In the genomic region with DNA sequence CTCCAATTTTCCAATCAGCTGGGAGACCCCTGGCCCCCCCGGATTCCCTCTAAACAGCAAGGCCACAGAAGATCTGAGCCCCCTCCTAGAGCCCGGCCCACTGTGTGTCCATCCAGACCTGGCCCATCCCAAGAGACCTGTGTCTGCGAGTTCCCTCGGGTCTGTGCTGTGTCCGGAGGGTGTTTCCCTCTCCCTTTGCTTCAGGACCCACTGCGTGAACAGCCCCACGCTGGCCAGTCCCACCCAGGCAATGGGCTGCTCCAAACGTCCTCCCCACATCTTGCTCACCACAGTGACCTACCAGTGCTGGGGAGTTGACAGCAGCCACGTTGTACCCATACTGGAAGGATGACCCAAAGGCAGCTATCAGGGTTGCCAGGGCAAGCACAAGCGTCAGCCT, we compare ENCODE assay signal across 26 cellular contexts. TPM values are rescaled to one million over a fixed set of nuclear protein-coding genes. Genes with fewer than 3 reads are reported as not detected.
DNase-seq lines count a peak whose midpoint lies in the region; ATAC-seq and TF ChIP-seq lines count a peak whose summit lies in the region.
"Had no signal": no experiment of that assay in that cellular context is flagged by ENCODE, and none has a peak within 500 bp of the region (broad histone marks: within the 10 kb centered on the region; RNA-seq: fewer than 3 reads in every experiment).

No MANE protein-coding gene starts in this region.

- no peaks in the 10 kb centered on the region for H3K27me3 ChIP-seq in upper lobe of right lung
- H3K27me3 ChIP-seq: BLaER1 treated with 17β-estradiol and CSF1 and Interleukin-3, amounts not matched to agents 10 nM and 100 nM; SJCRH30 had no signal

- H3K36me3 ChIP-seq in upper lobe of right lung = no peaks in the 10 kb centered on the region
- H3K36me3 ChIP-seq: SJCRH30 had no signal

- no peak overlapping the region for H3K4me3 ChIP-seq in upper lobe of right lung
- H3K4me3 ChIP-seq: BLaER1 treated with 17β-estradiol and CSF1 and Interleukin-3, amounts not matched to agents 10 nM and 100 nM; GM12878; SJCRH30 had no signal

- no peak for TF ChIP-seq CTCF in upper lobe of right lung (IDR thresholded peaks at IDR 0.05)

- H3K9me3 ChIP-seq in upper lobe of right lung = no peaks in the 10 kb centered on the region
- H3K9me3 ChIP-seq: BLaER1 treated with 17β-estradiol and CSF1 and Interleukin-3, amounts not matched to agents 10 nM and 100 nM; SJCRH30 had no signal

- CTCF ChIA-PET in activated CD4-positive, alpha-beta T cell treated with anti-CD3 and anti-CD28 coated beads, Interleukin-2, amount 10 ng/mL, durations not matched to agents 7 days and 5 days (lab: Charles Lee) = no interaction called here
- CTCF ChIA-PET in activated CD4-positive, alpha-beta memory T cell treated with anti-CD3 and anti-CD28 coated beads for 36 hours (lab: Charles Lee) = no interaction called here

- intact Hi-C loops in dendritic cell treated with granulocyte-macrophage colony-stimulating factor and Interleukin-4, amounts not matched to agents 40 ng/mL and 50 ng/mL, for 4 days (cut with micrococcal nuclease) = no loop called here
- intact Hi-C loops in posterior vena cava (cut with DNase I) (no loop called here), upper lobe of right lung (cut with DNase I) (no loop called here)
- intact Hi-C loops in activated CD4-positive, alpha-beta memory T cell treated with anti-CD3 and anti-CD28 coated beads for 36 hours (cut with micrococcal nuclease) = no loop called here

- no peaks in the 10 kb centered on the region for H3K4me1 ChIP-seq in upper lobe of right lung
- H3K4me1 ChIP-seq: SJCRH30 had no signal

- no peak overlapping the region for H3K27ac ChIP-seq in upper lobe of right lung
- H3K27ac ChIP-seq: SJCRH30 had no signal

- H3K4me1 Mint-ChIP-seq in stimulated activated naive CD8-positive, alpha-beta T cell treated with anti-CD3 and anti-CD28 coated beads, Interleukin-15, amount 100 ng/mL, for 72 hours = no peaks in the 10 kb centered on the region
- peaks cover 16% of the 10 kb centered on the region for H3K4me1 Mint-ChIP-seq in dendritic cell treated with granulocyte-macrophage colony-stimulating factor and Interleukin-4, amounts not matched to agents 40 ng/mL and 50 ng/mL, for 4 days (ENCODE audit: low read depth)
- H3K4me1 Mint-ChIP-seq in activated CD4-positive, alpha-beta T cell treated with anti-CD3 and anti-CD28 coated beads, Interleukin-2, amount 10 ng/mL, durations not matched to agents 7 days and 5 days = no peaks in the 10 kb centered on the region
- no peaks in the 10 kb centered on the region for H3K4me1 Mint-ChIP-seq in activated CD4-positive, alpha-beta memory T cell treated with anti-CD3 and anti-CD28 coated beads for 36 hours (ENCODE audit: low read depth)

- H3K27me3 Mint-ChIP-seq in stimulated activated naive CD8-positive, alpha-beta T cell treated with anti-CD3 and anti-CD28 coated beads, Interleukin-15, amount 100 ng/mL, for 72 hours = no peaks in the 10 kb centered on the region
- peaks cover 2% of the 10 kb centered on the region for H3K27me3 Mint-ChIP-seq in dendritic cell treated with granulocyte-macrophage colony-stimulating factor and Interleukin-4, amounts not matched to agents 40 ng/mL and 50 ng/mL, for 4 days
- H3K27me3 Mint-ChIP-seq in activated CD4-positive, alpha-beta T cell treated with anti-CD3 and anti-CD28 coated beads, Interleukin-2, amount 10 ng/mL, durations not matched to agents 7 days and 5 days = peaks cover 7% of the 10 kb centered on the region
- H3K27me3 Mint-ChIP-seq in activated CD4-positive, alpha-beta memory T cell treated with anti-CD3 and anti-CD28 coated beads for 36 hours = no peaks in the 10 kb centered on the region
- H3K27me3 Mint-ChIP-seq: CD4-positive, alpha-beta T cell had no signal

- no peak for DNase-seq in stimulated activated naive CD8-positive, alpha-beta T cell treated with anti-CD3 and anti-CD28 coated beads, Interleukin-15, amount 100 ng/mL, for 72 hours
- no peak for DNase-seq in stimulated activated naive CD8-positive, alpha-beta T cell treated with anti-CD3 and anti-CD28 coated beads, Interleukin-15, Interleukin-2, amounts not matched to agents 100 U/mL and 50 U/mL, for 24 hours
- DNase-seq in posterior vena cava (ENCODE audit: low spot score) = peak; percentile 67
- DNase-seq in upper lobe of right lung = peak; percentile 46
- no peak for DNase-seq in activated CD4-positive, alpha-beta T cell treated with anti-CD3 and anti-CD28 coated beads, Interleukin-2, amount 10 ng/mL, durations not matched to agents 7 days and 5 days
- DNase-seq in activated CD4-positive, alpha-beta memory T cell treated with anti-CD3 and anti-CD28 coated beads for 36 hours = no peak
- DNase-seq in cerebellum (ENCODE audit: low spot score) = no peak
- DNase-seq: CD4-positive, alpha-beta T cell; H9; KBM-7; NCI-H1105 treated with DMSO at 0.1 percent for 48 hours; NCI-H2029; NCI-H446; NCI-H524 treated with DMSO at 0.1 percent for 48 hours; NCI-H774; PC-3 had no signal

- POLR2A ChIA-PET in activated CD4-positive, alpha-beta T cell treated with anti-CD3 and anti-CD28 coated beads, Interleukin-2, amount 10 ng/mL, durations not matched to agents 7 days and 5 days (lab: Charles Lee) = no interaction called here
- POLR2A ChIA-PET in activated CD4-positive, alpha-beta memory T cell treated with anti-CD3 and anti-CD28 coated beads for 36 hours (lab: Charles Lee) = no interaction called here

- H3K36me3 Mint-ChIP-seq in dendritic cell treated with granulocyte-macrophage colony-stimulating factor and Interleukin-4, amounts not matched to agents 40 ng/mL and 50 ng/mL, for 4 days (ENCODE audit: low read depth) = no peaks in the 10 kb centered on the region
- H3K36me3 Mint-ChIP-seq in activated CD4-positive, alpha-beta T cell treated with anti-CD3 and anti-CD28 coated beads, Interleukin-2, amount 10 ng/mL, durations not matched to agents 7 days and 5 days (ENCODE audit: low read depth) = no peaks in the 10 kb centered on the region
- no peaks in the 10 kb centered on the region for H3K36me3 Mint-ChIP-seq in activated CD4-positive, alpha-beta memory T cell treated with anti-CD3 and anti-CD28 coated beads for 36 hours

- peak; percentile 12 for ATAC-seq in stimulated activated naive CD8-positive, alpha-beta T cell treated with anti-CD3 and anti-CD28 coated beads, Interleukin-15, amount 100 ng/mL, for 72 hours
- no peak for ATAC-seq in stimulated activated naive CD8-positive, alpha-beta T cell treated with anti-CD3 and anti-CD28 coated beads, Interleukin-15, Interleukin-2, amounts not matched to agents 100 U/mL and 50 U/mL, for 24 hours
- ATAC-seq in upper lobe of right lung = peak; percentile 28
- ATAC-seq: GM12878, PC-3, Right ventricle myocardium inferior had no signal

- no peak overlapping the region for H3K27ac Mint-ChIP-seq in stimulated activated naive CD8-positive, alpha-beta T cell treated with anti-CD3 and anti-CD28 coated beads, Interleukin-15, amount 100 ng/mL, for 72 hours
- peak overlapping the region; percentile 13 for H3K27ac Mint-ChIP-seq in dendritic cell treated with granulocyte-macrophage colony-stimulating factor and Interleukin-4, amounts not matched to agents 40 ng/mL and 50 ng/mL, for 4 days
- no peak overlapping the region for H3K27ac Mint-ChIP-seq in activated CD4-positive, alpha-beta T cell treated with anti-CD3 and anti-CD28 coated beads, Interleukin-2, amount 10 ng/mL, durations not matched to agents 7 days and 5 days
- no peak overlapping the region for H3K27ac Mint-ChIP-seq in activated CD4-positive, alpha-beta memory T cell treated with anti-CD3 and anti-CD28 coated beads for 36 hours
- H3K27ac Mint-ChIP-seq: CD4-positive, alpha-beta T cell; H9 had no signal

- H3K4me3 Mint-ChIP-seq in stimulated activated naive CD8-positive, alpha-beta T cell treated with anti-CD3 and anti-CD28 coated beads, Interleukin-15, amount 100 ng/mL, for 72 hours = no peak overlapping the region
- no peak overlapping the region for H3K4me3 Mint-ChIP-seq in dendritic cell treated with granulocyte-macrophage colony-stimulating factor and Interleukin-4, amounts not matched to agents 40 ng/mL and 50 ng/mL, for 4 days
- no peak overlapping the region for H3K4me3 Mint-ChIP-seq in activated CD4-positive, alpha-beta T cell treated with anti-CD3 and anti-CD28 coated beads, Interleukin-2, amount 10 ng/mL, durations not matched to agents 7 days and 5 days
- no peak overlapping the region for H3K4me3 Mint-ChIP-seq in activated CD4-positive, alpha-beta memory T cell treated with anti-CD3 and anti-CD28 coated beads for 36 hours
- H3K4me3 Mint-ChIP-seq: CD4-positive, alpha-beta T cell; H9 had no signal

- no peaks in the 10 kb centered on the region for H3K9me3 Mint-ChIP-seq in stimulated activated naive CD8-positive, alpha-beta T cell treated with anti-CD3 and anti-CD28 coated beads, Interleukin-15, amount 100 ng/mL, for 72 hours
- H3K9me3 Mint-ChIP-seq in dendritic cell treated with granulocyte-macrophage colony-stimulating factor and Interleukin-4, amounts not matched to agents 40 ng/mL and 50 ng/mL, for 4 days = no peaks in the 10 kb centered on the region
- no peaks in the 10 kb centered on the region for H3K9me3 Mint-ChIP-seq in activated CD4-positive, alpha-beta T cell treated with anti-CD3 and anti-CD28 coated beads, Interleukin-2, amount 10 ng/mL, durations not matched to agents 7 days and 5 days
- H3K9me3 Mint-ChIP-seq in activated CD4-positive, alpha-beta memory T cell treated with anti-CD3 and anti-CD28 coated beads for 36 hours = no peaks in the 10 kb centered on the region
- H3K9me3 Mint-ChIP-seq: CD4-positive, alpha-beta T cell; H9 had no signal

RNA-seq across cellular contexts. Expression of a gene that starts 11.6 kb away (rescaled TPM):
- 1 to 10 TPM; 2.0 to 3.2 TPM for total RNA-seq in posterior vena cava
- total RNA-seq in upper lobe of right lung = 0.98 TPM
- not detected for total RNA-seq in activated CD4-positive, alpha-beta T cell treated with anti-CD3 and anti-CD28 coated beads, Interleukin-2, amount 10 ng/mL, durations not matched to agents 7 days and 5 days
- not detected for total RNA-seq in activated CD4-positive, alpha-beta memory T cell treated with anti-CD3 and anti-CD28 coated beads for 36 hours
- total RNA-seq in cerebellum = 1.2 TPM
- total RNA-seq: A172; CD4-positive, alpha-beta T cell; Daoy; H9; PC-3; SJCRH30 had no signal

RNA-seq across cellular contexts. Expression of a gene that starts 31.6 kb away (rescaled TPM):
- total RNA-seq in posterior vena cava = not detected
- total RNA-seq in upper lobe of right lung = not detected
- total RNA-seq in activated CD4-positive, alpha-beta T cell treated with anti-CD3 and anti-CD28 coated beads, Interleukin-2, amount 10 ng/mL, durations not matched to agents 7 days and 5 days = not detected
- total RNA-seq in activated CD4-positive, alpha-beta memory T cell treated with anti-CD3 and anti-CD28 coated beads for 36 hours = not detected
- not detected for total RNA-seq in cerebellum
- total RNA-seq: A172; CD4-positive, alpha-beta T cell; Daoy; GM12878; H9; LHCN-M2; MCF 10A; PC-3; Right ventricle myocardium inferior; RPMI7951; SJCRH30 had no signal

Comparison
In these comparisons a context has a peak if more than half of its experiments do, and no peak if none do; other contexts are left out.
1. DNase-seq: peak in posterior vena cava (single experiment) and upper lobe of right lung (single experiment); none in stimulated activated naive CD8-positive, alpha-beta T cell treated with anti-CD3 and anti-CD28 coated beads, Interleukin-15, amount 100 ng/mL, for 72 hours (0 of 2), stimulated activated naive CD8-positive, alpha-beta T cell treated with anti-CD3 and anti-CD28 coated beads, Interleukin-15, Interleukin-2, amounts not matched to agents 100 U/mL and 50 U/mL, for 24 hours (single experiment), activated CD4-positive, alpha-beta T cell treated with anti-CD3 and anti-CD28 coated beads, Interleukin-2, amount 10 ng/mL, durations not matched to agents 7 days and 5 days (single experiment), activated CD4-positive, alpha-beta memory T cell treated with anti-CD3 and anti-CD28 coated beads for 36 hours (single experiment) and cerebellum (single experiment).